In genomic region chr19:3224346-3225325, GRCh38 we compare ENCODE assay signal across 9 cellular contexts. TPM values are rescaled to one million over a fixed set of nuclear protein-coding genes. Genes with fewer than 3 reads are reported as not detected.
A peak's percentile ranks its signal among the peaks of the same experiment; 100 is the strongest.
DNase-seq lines count a peak whose midpoint lies in the region; ATAC-seq and TF ChIP-seq lines count a peak whose summit lies in the region.
"Had no signal": no experiment of that assay in that cellular context is flagged by ENCODE, and none has a peak within 500 bp of the region (broad histone marks: within the 10 kb centered on the region; RNA-seq: fewer than 3 reads in every experiment).

Gene CELF5 (plus strand): TSS chr19:3224661. CDS start chr19:3224740, 79 bp downstream.

- H3K4me1 ChIP-seq in mammary epithelial cell (ENCODE audit: insufficient read depth, low read length): no peaks in the 10 kb centered on the region

- no peak within 1 kb of the TSS for H3K9ac ChIP-seq in mammary epithelial cell (ENCODE audit: insufficient read depth, low read length)

- in situ Hi-C loops in mammary epithelial cell (cut with MboI; ENCODE audit: low sequenced_read_pairs in 2 of 2): no loop called here

- peak within 1 kb of the TSS; percentile 59 for H2AFZ ChIP-seq in mammary epithelial cell (ENCODE audit: low read depth, low read length)

- H3K27ac ChIP-seq in WERI-Rb-1 (no peak within 1 kb of the TSS), mammary epithelial cell (ENCODE audit: insufficient read depth, low read depth, low read length) (no peak within 1 kb of the TSS)
- H3K27ac ChIP-seq: HL-60 had no signal

- H3K9me3 ChIP-seq in WERI-Rb-1 (ENCODE audit: severe bottlenecking) (no peaks in the 10 kb centered on the region), mammary epithelial cell (replicated peaks; ENCODE audit: insufficient read depth, low read length) (no peaks in the 10 kb centered on the region)

- DNase-seq in CD1c-positive myeloid dendritic cell (ENCODE audit: extremely low spot score): peak; percentile 61
- peak; percentile 70 for DNase-seq in HuH-7 (ENCODE audit: low spot score)
- peak; percentile 66 for DNase-seq in WERI-Rb-1
- DNase-seq in mammary epithelial cell: no peak
- no peak for DNase-seq in left lobe of liver (ENCODE audit: low spot score)
- DNase-seq in stimulated activated CD8-positive, alpha-beta memory T cell treated with anti-CD3 and anti-CD28 coated beads, Interleukin-12 subunit alpha, Interleukin-12 subunit beta, amount 100 ng/mL, for 4 hours (ENCODE audit: low read depth): peak; percentile 48
- no peak for DNase-seq in HCEC 1CT
- no peak for DNase-seq in NCI-H1694 (lab: John Stamatoyannopoulos, UW)

- CTCF ChIA-PET in mammary epithelial cell (lab: Charles Lee; ENCODE audit: low non-redundant PET): no interaction called here

- ATAC-seq in left lobe of liver: peak; percentile 84

- dilution Hi-C loops in mammary epithelial cell (cut with HindIII; ENCODE audit: low sequenced_read_pairs): no loop called here

- H3K36me3 ChIP-seq in WERI-Rb-1 (no peaks in the 10 kb centered on the region), mammary epithelial cell (ENCODE audit: insufficient read depth, low read length) (no peaks in the 10 kb centered on the region)

- intact Hi-C loops in mammary epithelial cell (cut with micrococcal nuclease): no loop called here

- H3K27me3 ChIP-seq in WERI-Rb-1 (ENCODE audit: insufficient read depth, low read depth, severe bottlenecking) (no peaks in the 10 kb centered on the region), mammary epithelial cell (ENCODE audit: insufficient read depth, low read length) (peaks cover 5% of the 10 kb centered on the region)

- no TSS peak for BruUV-seq in mammary epithelial cell (replicated peaks; lab: Mats Ljungman, UMichigan)

- H3K4me2 ChIP-seq in mammary epithelial cell (ENCODE audit: insufficient read depth, low read depth, low read length): peak within 1 kb of the TSS; percentile 75

- H3K79me2 ChIP-seq in mammary epithelial cell (ENCODE audit: insufficient read depth, low read length): no peaks in the 10 kb centered on the region

- H4K20me1 ChIP-seq in mammary epithelial cell (ENCODE audit: insufficient read depth, low read length): no peaks in the 10 kb centered on the region

- WGBS in mammary epithelial cell (ENCODE audit: low coverage, missing lambda C conversion rate): no CpG with 5 or more reads among the region's 99 CpGs

- H3K4me3 ChIP-seq in WERI-Rb-1 (ENCODE audit: low read depth, low read length): peak within 1 kb of the TSS; percentile 40
- H3K4me3 ChIP-seq in mammary epithelial cell (replicated peaks in 1 of 3; ENCODE audit: insufficient read depth in 1 of 3, low read depth in 2 of 3, low read length in 3 of 3): peak within 1 kb of the TSS in 1 of 3 experiments; percentile 16

- peak; percentile 67 for TF ChIP-seq CTCF in WERI-Rb-1 (IDR thresholded peaks at IDR 0.05; ENCODE audit: low read depth, low read length)
- no peak for TF ChIP-seq CTCF in mammary epithelial cell (conservative IDR thresholded peaks at IDR 0.05 in 1 of 2, IDR thresholded peaks at IDR 0.05 in 1 of 2; ENCODE audit: extremely low read depth in 1 of 2, insufficient read depth in 1 of 2, low read depth in 1 of 2, low read length in 2 of 2)

RNA-seq across cellular contexts. Expression of gene CELF5, which starts in this region (rescaled TPM):
- total RNA-seq in mammary epithelial cell (under 1 TPM; 0.17 to 0.19 TPM), left lobe of liver (0.18 TPM)
- polyA plus RNA-seq in mammary epithelial cell: 0.15 TPM
- polyA minus RNA-seq in mammary epithelial cell: not detected

Comparison
In these comparisons a context has a peak if more than half of its experiments do, and no peak if none do; other contexts are left out.
1. Peak in ATAC-seq in left lobe of liver; RNA of the gene not detected or under 1 TPM.
2. DNase-seq: peak in CD1c-positive myeloid dendritic cell (single experiment), HuH-7 (single experiment), WERI-Rb-1 (single experiment) and stimulated activated CD8-positive, alpha-beta memory T cell treated with anti-CD3 and anti-CD28 coated beads, Interleukin-12 subunit alpha, Interleukin-12 subunit beta, amount 100 ng/mL, for 4 hours (single experiment); none in mammary epithelial cell (single experiment), left lobe of liver (single experiment), HCEC 1CT (single experiment) and NCI-H1694 (single experiment).